8 cellular contexts compared by ENCODE assay signal in genomic region chr10:21526184-21526951, GRCh38. TPM values are rescaled to one million over a fixed set of nuclear protein-coding genes. Genes with fewer than 3 reads are reported as not detected.
DNase-seq lines count a peak whose midpoint lies in the region; ATAC-seq, FAIRE-seq and TF ChIP-seq lines count a peak whose summit lies in the region.

No MANE protein-coding gene starts in this region.

- H4K20me1 ChIP-seq in HCT116 (ENCODE audit: insufficient read depth), result no peaks in the 10 kb centered on the region

- H3K4me1 ChIP-seq in HCT116 (ENCODE audit: control insufficient read depth in 1 of 2, insufficient read depth in 2 of 2, low read length in 2 of 2), result peaks cover 16 to 64% of the 10 kb centered on the region in 2 experiments
- peaks cover 0 to 5% of the 10 kb centered on the region in 2 donors for H3K4me1 ChIP-seq in duodenal mucosa (ENCODE audit: control insufficient read depth in 1 of 2, insufficient read depth in 2 of 2, low read length in 2 of 2)

- H2AFZ ChIP-seq in HCT116 (ENCODE audit: low read depth, low read length, poor library complexity, severe bottlenecking), result no peak overlapping the region

- H3K27ac ChIP-seq in HCT116 (ENCODE audit: low read depth, low read length) (peak overlapping the region; percentile 91), duodenal mucosa (ENCODE audit: low read depth, low read length) (peak overlapping the region; percentile 88)

- peaks cover 2% of the 10 kb centered on the region for H3K36me3 Mint-ChIP-seq in activated CD4-positive, alpha-beta T cell treated with anti-CD3 and anti-CD28 coated beads, Interleukin-2, amount 10 ng/mL, durations not matched to agents 24 days and 14 days (ENCODE audit: low read depth)

- TSS peak; percentile 63 for BruUV-seq in HCT116 (replicated peaks; lab: Mats Ljungman, UMichigan)

- intact Hi-C loops in HCT116 (cut with micrococcal nuclease), result loop anchor here (2.0 kb wide), 1 partner anchor 30 kb away; no protein-coding TSS in a partner anchor
- intact Hi-C loops in activated CD4-positive, alpha-beta T cell treated with anti-CD3 and anti-CD28 coated beads, Interleukin-2, amount 10 ng/mL, durations not matched to agents 24 days and 14 days (cut with micrococcal nuclease), result loop anchor here (2.0 to 10.0 kb wide), 3 partner anchors 796 to 908 kb away; partner anchors contain the start of gene BMI1
- intact Hi-C loops in lower leg skin (cut with DNase I; ENCODE audit: low total_unique reads), result no loop called here

- TF ChIP-seq POLR2A in HCT116 (IDR thresholded peaks at IDR 0.05; ENCODE audit: borderline replicate concordance, extremely low read depth, insufficient read depth, insufficient read length), result peak; percentile 45
- TF ChIP-seq POLR2A in lower leg skin (IDR thresholded peaks at IDR 0.05), result no peak

- peak; percentile 66 for ATAC-seq in HCT116

- POLR2A ChIA-PET in GM10248 (lab: Yijun Ruan, JAX), result interaction anchor here (0.7 kb wide), 1 partner anchor 732 kb away, joined by 7 read pairs; no protein-coding TSS in a partner anchor
- POLR2A ChIA-PET in HCT116 (lab: Charles Lee), result interaction anchor here (0.7 to 1.6 kb wide), 2 partner anchors 8 to 45 kb away, joined by 3 to 9 read pairs; no protein-coding TSS in a partner anchor

- TF ChIP-seq CTCF in GM10248 (IDR thresholded peaks at IDR 0.05; ENCODE audit: control extremely low read depth, extremely low read depth, low read depth, missing control alignments) (no peak), HCT116 (IDR thresholded peaks at IDR 0.05 in 2 of 3, conservative IDR thresholded peaks at IDR 0.05 in 1 of 3; ENCODE audit: borderline replicate concordance in 1 of 3, insufficient read depth in 1 of 3, low read depth in 2 of 3, low read length in 2 of 3) (no peak), lower leg skin (IDR thresholded peaks at IDR 0.05) (no peak), D721Med (IDR thresholded peaks at IDR 0.05; ENCODE audit: insufficient read depth, missing control alignments) (no peak)

- no peaks in the 10 kb centered on the region for H3K9me2 ChIP-seq in HCT116 (ENCODE audit: insufficient read depth)

- H3K79me2 ChIP-seq in HCT116 (ENCODE audit: insufficient read depth, low read length), result no peaks in the 10 kb centered on the region

- peaks cover 25% of the 10 kb centered on the region for H3K4me1 Mint-ChIP-seq in activated CD4-positive, alpha-beta T cell treated with anti-CD3 and anti-CD28 coated beads, Interleukin-2, amount 10 ng/mL, durations not matched to agents 24 days and 14 days

- peak overlapping the region; percentile 95 for H3K27ac Mint-ChIP-seq in activated CD4-positive, alpha-beta T cell treated with anti-CD3 and anti-CD28 coated beads, Interleukin-2, amount 10 ng/mL, durations not matched to agents 24 days and 14 days

- H3K9me3 ChIP-seq in HCT116 (ENCODE audit: control insufficient read depth in 1 of 2, insufficient read depth in 1 of 2, low read depth in 1 of 2, low read length in 2 of 2) (no peaks in the 10 kb centered on the region), duodenal mucosa (ENCODE audit: control insufficient read depth in 1 of 2, low read length in 2 of 2) (no peaks in the 10 kb centered on the region)

- H3K36me3 ChIP-seq in HCT116 (ENCODE audit: control insufficient read depth in 1 of 2, insufficient read depth in 2 of 2, low read length in 2 of 2) (no peaks in the 10 kb centered on the region), duodenal mucosa (ENCODE audit: control insufficient read depth in 1 of 2, insufficient read depth in 2 of 2, low read length in 2 of 2) (no peaks in the 10 kb centered on the region)

- WGBS in lower leg skin, 2 donors, result 0% methylated on average over 47 to 49 of the region's 59 CpGs

- no peaks in the 10 kb centered on the region for H3K9me3 Mint-ChIP-seq in activated CD4-positive, alpha-beta T cell treated with anti-CD3 and anti-CD28 coated beads, Interleukin-2, amount 10 ng/mL, durations not matched to agents 24 days and 14 days

- H3K9ac ChIP-seq in HCT116 (ENCODE audit: low read length), result peak overlapping the region; percentile 86
- H3K9ac ChIP-seq in duodenal mucosa (ENCODE audit: low read depth in 1 of 2, low read length in 2 of 2), result peak overlapping the region; percentile 43 to 60

- no peak for TF ChIP-seq RAD21 in HCT116 (IDR thresholded peaks at IDR 0.05; ENCODE audit: low read depth)

- peak overlapping the region; percentile 88 for H3K4me2 ChIP-seq in HCT116 (ENCODE audit: low read length)

- H3K4me3 ChIP-seq in HCT116 (replicated peaks in 1 of 2; ENCODE audit: low read depth in 1 of 2, low read length in 2 of 2) (peak overlapping the region; percentile 52 to 56), duodenal mucosa (ENCODE audit: low read depth in 1 of 2, low read length in 2 of 2) (peak overlapping the region; percentile 65 to 79), lower leg skin (ENCODE audit: low read depth, poor library complexity, severe bottlenecking) (peak overlapping the region; percentile 58)

- DNase-seq in GM10248 (ENCODE audit: extremely low spot score) (peak; percentile 60), HCT116 (ENCODE audit: low read depth, low spot score) (no peak), NCI-H1694 treated with DMSO at 0.1 percent for 48 hours (lab: John Stamatoyannopoulos, UW) (peak; percentile 61), lower leg skin (ENCODE audit: low spot score in 2 of 2) (peak; percentile 84 to 97), D721Med (ENCODE audit: insufficient read length, low spot score) (no peak)
- peak; percentile 83 for DNase-seq in activated CD4-positive, alpha-beta T cell treated with anti-CD3 and anti-CD28 coated beads, Interleukin-2, amount 10 ng/mL, durations not matched to agents 24 days and 14 days
- peak in 2 of 3 experiments; percentile 44 to 50 for DNase-seq in stimulated activated CD4-positive, alpha-beta T cell treated with anti-CD3 and anti-CD28 coated beads, TNF-alpha, amount 100 ng/mL, for 4 hours (ENCODE audit: low read depth in 3 of 3)

- H3K27me3 Mint-ChIP-seq in activated CD4-positive, alpha-beta T cell treated with anti-CD3 and anti-CD28 coated beads, Interleukin-2, amount 10 ng/mL, durations not matched to agents 24 days and 14 days, result peaks cover 46% of the 10 kb centered on the region

- RAD21 ChIA-PET in HCT116 (lab: Charles Lee; ENCODE audit: low non-redundant PET in 1 of 2, low total read pairs in 2 of 2, uncharacterized antibody in 2 of 2, unreplicated experiment in 2 of 2), result interaction anchor here (1.1 to 1.2 kb wide), 2 partner anchors 30 to 247 kb away, joined by 3 to 5 read pairs; no protein-coding TSS in a partner anchor

- CTCF ChIA-PET in GM10248 (lab: Yijun Ruan, JAX) (interaction anchor here (1.0 to 1.2 kb wide), 2 partner anchors 10 to 31 kb away, joined by 3 to 4 read pairs; no protein-coding TSS in a partner anchor), HCT116 (lab: Charles Lee) (interaction anchor here (1.3 kb wide), 1 partner anchor 30 kb away, joined by 5 read pairs; no protein-coding TSS in a partner anchor)

- FAIRE-seq in D721Med (lab: Jason Lieb, UNC), result no peak

- H3K27me3 ChIP-seq in HCT116 (ENCODE audit: insufficient read depth, low read length) (no peaks in the 10 kb centered on the region), duodenal mucosa (ENCODE audit: control insufficient read depth in 1 of 2, insufficient read depth in 2 of 2, low read length in 2 of 2) (peaks cover 14 to 29% of the 10 kb centered on the region in 2 donors)

- peak overlapping the region; percentile 83 for H3K4me3 Mint-ChIP-seq in activated CD4-positive, alpha-beta T cell treated with anti-CD3 and anti-CD28 coated beads, Interleukin-2, amount 10 ng/mL, durations not matched to agents 24 days and 14 days

TF ChIP-seq in HCT116, 20 proteins besides CTCF, POLR2A, EP300 and RAD21 (continues in another document):
- TF ChIP-seq ATF3 (IDR thresholded peaks at IDR 0.05) (no peak), JUND (IDR thresholded peaks at IDR 0.05) (no peak), ELF1 (IDR thresholded peaks at IDR 0.05; ENCODE audit: borderline replicate concordance, low read depth) (no peak), MAX (IDR thresholded peaks at IDR 0.05) (0 out of 2 replicates have a peak, but pooled peaks have one; percentile 3), SRF (IDR thresholded peaks at IDR 0.05; ENCODE audit: low read depth) (no peak), CBX3 (IDR thresholded peaks at IDR 0.05; ENCODE audit: low read depth) (no peak), ZBTB33 (IDR thresholded peaks at IDR 0.05; ENCODE audit: extremely low read depth, insufficient replicate concordance, low read length) (no peak), POLR2AphosphoS5 (IDR thresholded peaks at IDR 0.05; ENCODE audit: low read depth, low read length) (no peak), SIN3A (IDR thresholded peaks at IDR 0.05; ENCODE audit: low read depth) (0 out of 2 replicates have a peak, but pooled peaks have one; percentile 18)

RNA-seq across cellular contexts. Expression of gene SKIDA1, which starts 0.9 kb away (rescaled TPM):
- 0.34 TPM for total RNA-seq in HCT116 (2021; ENCODE audit: unreplicated experiment)
- 0.12 and 0.20 TPM in 2 replicates for polyA plus RNA-seq in HCT116 (2012)
- 0.02 and 0.16 TPM in 2 replicates for total RNA-seq in activated CD4-positive, alpha-beta T cell treated with anti-CD3 and anti-CD28 coated beads, Interleukin-2, amount 10 ng/mL, durations not matched to agents 24 days and 14 days
- total RNA-seq in lower leg skin, result 1 to 10 TPM in 2 of 4 donors, under 1 TPM in 2; 0.38 to 1.4 (median 0.96) TPM

RNA-seq across cellular contexts. Expression of gene MLLT10, which starts 7.7 kb away (rescaled TPM):
- total RNA-seq in HCT116 (2021; ENCODE audit: unreplicated experiment) (45.2 TPM), lower leg skin (100 to 1,000 TPM in 1 of 4 donors, 10 to 100 TPM in 3; 42.8 to 283 (median 48.5) TPM)
- polyA plus RNA-seq in HCT116 (2012), result 17.3 and 25.3 TPM in 2 replicates
- 40.2 and 42.0 TPM in 2 replicates for total RNA-seq in activated CD4-positive, alpha-beta T cell treated with anti-CD3 and anti-CD28 coated beads, Interleukin-2, amount 10 ng/mL, durations not matched to agents 24 days and 14 days

Comparison
In these comparisons a context has a peak if more than half of its experiments do, and no peak if none do; other contexts are left out.
1. DNase-seq: peak in GM10248 (single experiment), NCI-H1694 treated with DMSO at 0.1 percent for 48 hours (single experiment), activated CD4-positive, alpha-beta T cell treated with anti-CD3 and anti-CD28 coated beads, Interleukin-2, amount 10 ng/mL, durations not matched to agents 24 days and 14 days (single experiment), lower leg skin (2 of 2) and stimulated activated CD4-positive, alpha-beta T cell treated with anti-CD3 and anti-CD28 coated beads, TNF-alpha, amount 100 ng/mL, for 4 hours (2 of 3); none in HCT116 (single experiment) and D721Med (single experiment).
2. Peak in every context shown above with its lines, with median percentiles within 50 percentile points of each other: H3K4me3 ChIP-seq.